Comparison of ENCODE assay signal across 25 cellular contexts in the genomic region with DNA sequence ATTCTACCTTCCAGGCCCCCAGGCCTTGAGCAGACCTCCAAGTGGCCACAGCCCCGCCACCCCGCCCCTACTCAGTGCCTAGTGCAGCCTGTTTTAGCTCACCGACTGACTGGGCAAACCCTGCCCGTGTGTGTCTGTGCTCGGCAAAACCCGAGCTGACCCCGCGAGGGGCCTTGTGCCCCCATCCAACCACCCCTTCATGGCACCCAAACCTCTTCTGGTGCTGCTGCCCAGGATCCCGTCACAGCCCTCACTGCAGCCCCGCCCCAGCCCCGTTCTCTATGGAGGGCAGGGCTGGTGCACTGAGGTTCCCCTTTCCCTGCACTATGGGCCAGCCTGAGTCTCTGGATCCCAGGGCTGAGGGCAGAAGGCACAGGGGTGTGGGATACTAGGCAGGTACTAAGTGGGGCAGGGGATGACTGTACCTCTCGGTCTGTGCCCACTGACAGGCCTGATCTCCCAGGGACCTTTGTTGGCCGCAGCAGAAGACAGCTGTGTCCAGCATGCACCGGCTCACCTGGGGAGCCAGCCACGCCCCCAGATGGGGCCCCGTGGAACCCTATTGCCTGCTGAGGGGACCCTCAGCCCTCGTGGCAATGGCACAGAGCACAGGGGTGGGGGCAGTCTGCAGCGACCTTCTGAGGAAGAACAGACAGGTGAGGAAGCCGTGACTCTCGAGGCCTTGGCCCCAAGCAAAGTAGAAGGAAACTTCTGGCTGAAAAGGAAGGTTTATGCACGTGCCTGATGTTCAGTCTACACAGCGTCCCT.
"Had no signal": no experiment of that assay in that cellular context is flagged by ENCODE, and none has a peak within 500 bp of the region (broad histone marks: within the 10 kb centered on the region; RNA-seq: fewer than 3 reads in every experiment).

No MANE protein-coding gene starts in this region.

- DNase-seq: activated CD4-positive, alpha-beta T cell treated with anti-CD3 and anti-CD28 coated beads for 36 hours; activated CD4-positive, CD25-positive, alpha-beta regulatory T cell; activated CD8-positive, alpha-beta memory T cell treated with anti-CD3 and anti-CD28 coated beads for 24 hours; activated T-cell treated with anti-CD3 and anti-CD28 coated beads, Interleukin-2, amount 50 U/mL, for 1 hour; amygdala; dermis blood vessel endothelial cell; effector CD4-positive, alpha-beta T cell; foreskin keratinocyte; kidney glomerular epithelial cell; nucleus accumbens; stimulated activated naive CD4-positive, alpha-beta T cell treated with Interleukin-2 at 50 U/mL for 16 hours; T-helper 17 cell; T1000; transverse colon had no signal

- H3K4me1 ChIP-seq: breast epithelium, esophagus muscularis mucosa, heart left ventricle, parathyroid adenoma, right atrium auricular region, transverse colon, uterus had no signal

- H3K27ac Mint-ChIP-seq: activated CD4-positive, alpha-beta T cell treated with anti-CD3 and anti-CD28 coated beads for 36 hours; T-helper 17 cell had no signal

- H3K4me3 ChIP-seq: breast epithelium, esophagus muscularis mucosa, heart left ventricle, lung, right atrium auricular region, testis, transverse colon, uterus had no signal

- H3K36me3 ChIP-seq: breast epithelium, esophagus muscularis mucosa, heart left ventricle, right atrium auricular region, transverse colon, uterus had no signal

- ATAC-seq: activated CD4-positive, alpha-beta T cell treated with anti-CD3 and anti-CD28 coated beads for 36 hours; foreskin keratinocyte; heart left ventricle; left lobe of liver; SK-N-SH treated with all-trans-retinoic acid at 6 μM for 48 hours; T-helper 17 cell had no signal

- H3K4me3 Mint-ChIP-seq: activated CD4-positive, alpha-beta T cell treated with anti-CD3 and anti-CD28 coated beads for 36 hours; central memory CD8-positive, alpha-beta T cell; T-helper 17 cell had no signal

- H3K9me3 Mint-ChIP-seq: central memory CD8-positive, alpha-beta T cell had no signal

- H3K27ac ChIP-seq: breast epithelium, esophagus muscularis mucosa, foreskin keratinocyte, heart left ventricle, parathyroid adenoma, right atrium auricular region, testis, transverse colon, uterus had no signal

- H3K27me3 ChIP-seq: breast epithelium, right atrium auricular region, testis, transverse colon, uterus had no signal

- H3K4me1 Mint-ChIP-seq: central memory CD8-positive, alpha-beta T cell; T-helper 17 cell had no signal

- H3K27me3 Mint-ChIP-seq: central memory CD8-positive, alpha-beta T cell had no signal

- H3K9me3 ChIP-seq: breast epithelium, right atrium auricular region, testis, transverse colon, uterus had no signal
